Comparison of ENCODE assay signal across 19 cellular contexts in genomic region chr20:47879771-47880170, GRCh38.
"Had no signal": no experiment of that assay in that cellular context is flagged by ENCODE, and none has a peak within 500 bp of the region (broad histone marks: within the 10 kb centered on the region; RNA-seq: fewer than 3 reads in every experiment).

No MANE protein-coding gene starts in this region.

- H3K27ac ChIP-seq: colonic mucosa, foreskin keratinocyte, ovary had no signal

- H3K4me3 ChIP-seq: colonic mucosa, ovary, smooth muscle cell had no signal

- H3K4me2 ChIP-seq: smooth muscle cell had no signal

- H3K27me3 ChIP-seq: colonic mucosa, ovary had no signal

- H3K4me1 ChIP-seq: colonic mucosa had no signal

- H3K9me3 ChIP-seq: colonic mucosa, ovary had no signal

- DNase-seq: colonic mucosa; effector CD4-positive, alpha-beta T cell; endodermal cell; erythroblast; foreskin keratinocyte; head of caudate nucleus; hippocampal formation; left colon; left ventricle myocardium superior; mammary epithelial cell; natural killer cell; nucleus accumbens; ovary; right cardiac atrium; stimulated activated CD4-positive, alpha-beta T cell treated with anti-CD3 and anti-CD28 coated beads, Interleukin-2, amount 100 ng/mL, for 48 hours; stimulated activated naive CD4-positive, alpha-beta T cell treated with Interleukin-2 at 50 U/mL for 16 hours; trophoblast cell had no signal

- FAIRE-seq: endothelial cell of umbilical vein had no signal

- H3K36me3 ChIP-seq: colonic mucosa, ovary had no signal
